Comparison of ENCODE assay signal across 12 cellular contexts in genomic region chr12:68259318-68259940, GRCh38. TPM values are rescaled to one million over a fixed set of nuclear protein-coding genes. Genes with fewer than 3 reads are reported as not detected.
DNase-seq lines count a peak whose midpoint lies in the region; ATAC-seq and TF ChIP-seq lines count a peak whose summit lies in the region.
"Had no signal": no experiment of that assay in that cellular context is flagged by ENCODE, and none has a peak within 500 bp of the region (broad histone marks: within the 10 kb centered on the region; RNA-seq: fewer than 3 reads in every experiment).

No MANE protein-coding gene starts in this region.

- TF ChIP-seq CTCF in suprapubic skin (IDR thresholded peaks at IDR 0.05) = no peak

- no peak for TF ChIP-seq POLR2A in suprapubic skin (IDR thresholded peaks at IDR 0.05)

- peaks cover 24% of the 10 kb centered on the region for H3K4me1 Mint-ChIP-seq in activated naive CD4-positive, alpha-beta T cell treated with anti-CD3 and anti-CD28 coated beads, Interleukin-2, amount 50 U/mL, for 24 hours
- peaks cover 6 to 10% of the 10 kb centered on the region in 2 donors for H3K4me1 Mint-ChIP-seq in effector memory CD8-positive, alpha-beta T cell (ENCODE audit: low read depth in 2 of 2)
- H3K4me1 Mint-ChIP-seq in stimulated activated effector memory CD8-positive, alpha-beta T cell treated with anti-CD3 and anti-CD28 coated beads, Interleukin-12 subunit alpha, Interleukin-12 subunit beta, amount 100 ng/mL, for 72 hours = peaks cover 50% of the 10 kb centered on the region
- H3K4me1 Mint-ChIP-seq: naive B cell had no signal

- no peak for DNase-seq in activated naive CD4-positive, alpha-beta T cell treated with anti-CD3 and anti-CD28 coated beads, Interleukin-2, amount 50 U/mL, for 16 hours
- DNase-seq in RKO (ENCODE audit: low spot score) (peak; percentile 88), NCI-H524 (lab: John Stamatoyannopoulos, UW) (no peak), suprapubic skin (ENCODE audit: low spot score in 2 of 2) (no peak)
- DNase-seq in effector memory CD8-positive, alpha-beta T cell = peak in 2 of 3 experiments; percentile 18 to 19
- DNase-seq in stimulated activated effector memory CD8-positive, alpha-beta T cell treated with anti-CD3 and anti-CD28 coated beads, Interleukin-12 subunit alpha, Interleukin-12 subunit beta, amount 100 ng/mL, for 72 hours (ENCODE audit: low spot score in 2 of 2) = peak; percentile 34 to 76
- DNase-seq: hippocampal formation, naive B cell, NCI-H2081 treated with DMSO at 0.1 percent for 48 hours, T-cell had no signal

- H3K4me3 Mint-ChIP-seq in activated naive CD4-positive, alpha-beta T cell treated with anti-CD3 and anti-CD28 coated beads, Interleukin-2, amount 50 U/mL, for 24 hours = no peak overlapping the region
- no peak overlapping the region for H3K4me3 Mint-ChIP-seq in effector memory CD8-positive, alpha-beta T cell
- no peak overlapping the region for H3K4me3 Mint-ChIP-seq in stimulated activated effector memory CD8-positive, alpha-beta T cell treated with anti-CD3 and anti-CD28 coated beads, Interleukin-12 subunit alpha, Interleukin-12 subunit beta, amount 100 ng/mL, for 72 hours
- H3K4me3 Mint-ChIP-seq: naive B cell, T-cell had no signal

- H3K27ac ChIP-seq in suprapubic skin = no peak overlapping the region

- H3K27ac Mint-ChIP-seq in activated naive CD4-positive, alpha-beta T cell treated with anti-CD3 and anti-CD28 coated beads, Interleukin-2, amount 50 U/mL, for 24 hours = peak overlapping the region; percentile 3
- no peak overlapping the region for H3K27ac Mint-ChIP-seq in effector memory CD8-positive, alpha-beta T cell
- H3K27ac Mint-ChIP-seq in stimulated activated effector memory CD8-positive, alpha-beta T cell treated with anti-CD3 and anti-CD28 coated beads, Interleukin-12 subunit alpha, Interleukin-12 subunit beta, amount 100 ng/mL, for 72 hours = peak overlapping the region; percentile 4
- H3K27ac Mint-ChIP-seq: naive B cell, T-cell had no signal

- no peak for TF ChIP-seq EP300 in suprapubic skin (IDR thresholded peaks at IDR 0.05)

- no peak overlapping the region for H3K4me3 ChIP-seq in suprapubic skin

- H3K27me3 ChIP-seq in suprapubic skin = peaks cover 4% of the 10 kb centered on the region

- no peaks in the 10 kb centered on the region for H3K9me3 Mint-ChIP-seq in activated naive CD4-positive, alpha-beta T cell treated with anti-CD3 and anti-CD28 coated beads, Interleukin-2, amount 50 U/mL, for 24 hours
- no peaks in the 10 kb centered on the region for H3K9me3 Mint-ChIP-seq in effector memory CD8-positive, alpha-beta T cell
- H3K9me3 Mint-ChIP-seq in stimulated activated effector memory CD8-positive, alpha-beta T cell treated with anti-CD3 and anti-CD28 coated beads, Interleukin-12 subunit alpha, Interleukin-12 subunit beta, amount 100 ng/mL, for 72 hours = no peaks in the 10 kb centered on the region
- H3K9me3 Mint-ChIP-seq: naive B cell, T-cell had no signal

- WGBS in suprapubic skin = 73% methylated on average over 3 of the region's 3 CpGs

- ATAC-seq in effector memory CD8-positive, alpha-beta T cell (replicated peaks) = peak; percentile 93
- peak; percentile 93 for ATAC-seq in stimulated activated effector memory CD8-positive, alpha-beta T cell treated with anti-CD3 and anti-CD28 coated beads, Interleukin-12 subunit alpha, Interleukin-12 subunit beta, amount 100 ng/mL, for 72 hours
- ATAC-seq in HG03457 (IDR thresholded peaks at IDR 0.05; ENCODE audit: unreplicated experiment) = no peak
- ATAC-seq: T-cell had no signal

- no peaks in the 10 kb centered on the region for H3K36me3 ChIP-seq in suprapubic skin

- no peaks in the 10 kb centered on the region for H3K36me3 Mint-ChIP-seq in activated naive CD4-positive, alpha-beta T cell treated with anti-CD3 and anti-CD28 coated beads, Interleukin-2, amount 50 U/mL, for 24 hours
- H3K36me3 Mint-ChIP-seq in effector memory CD8-positive, alpha-beta T cell (ENCODE audit: insufficient read depth) = peaks cover 4% of the 10 kb centered on the region
- no peaks in the 10 kb centered on the region for H3K36me3 Mint-ChIP-seq in stimulated activated effector memory CD8-positive, alpha-beta T cell treated with anti-CD3 and anti-CD28 coated beads, Interleukin-12 subunit alpha, Interleukin-12 subunit beta, amount 100 ng/mL, for 72 hours
- H3K36me3 Mint-ChIP-seq: naive B cell, T-cell had no signal

- H3K27me3 Mint-ChIP-seq in activated naive CD4-positive, alpha-beta T cell treated with anti-CD3 and anti-CD28 coated beads, Interleukin-2, amount 50 U/mL, for 24 hours = no peaks in the 10 kb centered on the region
- H3K27me3 Mint-ChIP-seq in effector memory CD8-positive, alpha-beta T cell = peaks cover 12 to 37% of the 10 kb centered on the region in 2 donors

- H3K4me1 ChIP-seq in suprapubic skin = no peaks in the 10 kb centered on the region

- H3K9me3 ChIP-seq in suprapubic skin = no peaks in the 10 kb centered on the region

RNA-seq across cellular contexts. Expression of gene IL22, which starts 6.0 kb away (rescaled TPM):
- not detected for total RNA-seq in suprapubic skin

RNA-seq across cellular contexts. Expression of gene IL26, which starts 33.8 kb away (rescaled TPM):
- not detected for total RNA-seq in suprapubic skin

Comparison
In these comparisons a context has a peak if more than half of its experiments do, and no peak if none do; other contexts are left out.
1. H3K27ac Mint-ChIP-seq: peak in activated naive CD4-positive, alpha-beta T cell treated with anti-CD3 and anti-CD28 coated beads, Interleukin-2, amount 50 U/mL, for 24 hours (single experiment) and stimulated activated effector memory CD8-positive, alpha-beta T cell treated with anti-CD3 and anti-CD28 coated beads, Interleukin-12 subunit alpha, Interleukin-12 subunit beta, amount 100 ng/mL, for 72 hours (single experiment); none in effector memory CD8-positive, alpha-beta T cell (0 of 2).
2. DNase-seq: peak in RKO (single experiment), effector memory CD8-positive, alpha-beta T cell (2 of 3) and stimulated activated effector memory CD8-positive, alpha-beta T cell treated with anti-CD3 and anti-CD28 coated beads, Interleukin-12 subunit alpha, Interleukin-12 subunit beta, amount 100 ng/mL, for 72 hours (2 of 2); none in activated naive CD4-positive, alpha-beta T cell treated with anti-CD3 and anti-CD28 coated beads, Interleukin-2, amount 50 U/mL, for 16 hours (single experiment), NCI-H524 (0 of 2) and suprapubic skin (0 of 2).